ENCODE assay signal across 1 cellular context in genomic region chr17:17303010-17303846, GRCh38.
TF ChIP-seq lines count a peak whose summit lies in the region.

Gene NT5M, plus strand, starts transcription at chr17:17303373. Its CDS starts 178 bp downstream, at chr17:17303551.

TF ChIP-seq in HepG2, 621 proteins besides CTCF, POLR2A, EP300 and RAD21 (continued from another document):
- TF ChIP-seq MXD4 (CRISPR knock-in tag; IDR thresholded peaks at IDR 0.05) (peak; percentile 26; the same call in 1 of the 2 replicates), TRAFD1 (CRISPR knock-in tag; IDR thresholded peaks at IDR 0.05; ENCODE audit: borderline replicate concordance) (no peak), NKX3-1 (CRISPR knock-in tag; IDR thresholded peaks at IDR 0.05) (0 out of 2 replicates have a peak, but pooled peaks have one; percentile 32), MAZ (IDR thresholded peaks at IDR 0.05; ENCODE audit: borderline replicate concordance, low read depth, low read length) (no peak), MAZ (CRISPR knock-in tag; IDR thresholded peaks at IDR 0.05; ENCODE audit: low read depth) (peak; percentile 23; the same call in 1 of the 2 replicates), POLR2G (IDR thresholded peaks at IDR 0.05; ENCODE audit: low read depth, low read length) (peak; percentile 67), ATF7 (IDR thresholded peaks at IDR 0.05) (no peak), ATF7 (CRISPR knock-in tag; IDR thresholded peaks at IDR 0.05) (no peak), POGK (CRISPR knock-in tag; conservative IDR thresholded peaks at IDR 0.05) (peak; percentile 41; the same call in 1 of the 2 replicates), PHF8 (CRISPR knock-in tag; IDR thresholded peaks at IDR 0.05) (peak; percentile 56), ARNT (IDR thresholded peaks at IDR 0.05) (no peak), TFDP2 (CRISPR knock-in tag; IDR thresholded peaks at IDR 0.05) (peak; percentile 50; the same call in 1 of the 2 replicates), ZNF547 (CRISPR knock-in tag; IDR thresholded peaks at IDR 0.05) (peak; percentile 56; the same call in 1 of the 2 replicates), BCL3 (CRISPR knock-in tag; IDR thresholded peaks at IDR 0.05) (0 out of 2 replicates have a peak, but pooled peaks have one; percentile 17), ZFX (CRISPR knock-in tag; IDR thresholded peaks at IDR 0.05; ENCODE audit: low read depth) (peak; percentile 67), MYC (CRISPR knock-in tag; IDR thresholded peaks at IDR 0.05; ENCODE audit: borderline replicate concordance) (peak; percentile 31; the same call in 1 of the 2 replicates), ZSCAN25 (CRISPR knock-in tag; IDR thresholded peaks at IDR 0.05) (0 out of 2 replicates have a peak, but pooled peaks have one; percentile 26), RBFOX2 (IDR thresholded peaks at IDR 0.05; ENCODE audit: low read depth, low read length) (peak; percentile 68), ARID4A (CRISPR knock-in tag; IDR thresholded peaks at IDR 0.05; ENCODE audit: borderline replicate concordance) (peak; percentile 22; the same call in 1 of the 2 replicates), U2AF1 (optimal IDR thresholded peaks at IDR 0.05; ENCODE audit: low read depth, low read length) (no peak), SNAPC4 (CRISPR knock-in tag; IDR thresholded peaks at IDR 0.05) (no peak), ZNF446 (CRISPR knock-in tag; IDR thresholded peaks at IDR 0.05) (0 out of 2 replicates have a peak, but pooled peaks have one; percentile 23), ZNF382 (CRISPR knock-in tag; IDR thresholded peaks at IDR 0.05; ENCODE audit: borderline replicate concordance) (no peak), SALL1 (CRISPR knock-in tag; IDR thresholded peaks at IDR 0.05) (peak; percentile 29; the same call in 1 of the 2 replicates), ZNF574 (CRISPR knock-in tag; IDR thresholded peaks at IDR 0.05) (peak; percentile 57; the same call in 1 of the 2 replicates), THAP11 (CRISPR knock-in tag; IDR thresholded peaks at IDR 0.05) (peak; percentile 23; the same call in 1 of the 2 replicates), ZNF784 (CRISPR knock-in tag; IDR thresholded peaks at IDR 0.05; ENCODE audit: borderline replicate concordance) (peak; percentile 70; the same call in 1 of the 2 replicates), ZFY (CRISPR knock-in tag; IDR thresholded peaks at IDR 0.05) (peak; percentile 81), SNAI1 (CRISPR knock-in tag; IDR thresholded peaks at IDR 0.05; ENCODE audit: borderline replicate concordance) (no peak), TMF1 (CRISPR knock-in tag; IDR thresholded peaks at IDR 0.05; ENCODE audit: low read depth) (peak; percentile 83; the same call in 1 of the 2 replicates)
TF ChIP-seq in HepG2: peak in this region for 56.
